8 cellular contexts compared by ENCODE assay signal in the genomic region with DNA sequence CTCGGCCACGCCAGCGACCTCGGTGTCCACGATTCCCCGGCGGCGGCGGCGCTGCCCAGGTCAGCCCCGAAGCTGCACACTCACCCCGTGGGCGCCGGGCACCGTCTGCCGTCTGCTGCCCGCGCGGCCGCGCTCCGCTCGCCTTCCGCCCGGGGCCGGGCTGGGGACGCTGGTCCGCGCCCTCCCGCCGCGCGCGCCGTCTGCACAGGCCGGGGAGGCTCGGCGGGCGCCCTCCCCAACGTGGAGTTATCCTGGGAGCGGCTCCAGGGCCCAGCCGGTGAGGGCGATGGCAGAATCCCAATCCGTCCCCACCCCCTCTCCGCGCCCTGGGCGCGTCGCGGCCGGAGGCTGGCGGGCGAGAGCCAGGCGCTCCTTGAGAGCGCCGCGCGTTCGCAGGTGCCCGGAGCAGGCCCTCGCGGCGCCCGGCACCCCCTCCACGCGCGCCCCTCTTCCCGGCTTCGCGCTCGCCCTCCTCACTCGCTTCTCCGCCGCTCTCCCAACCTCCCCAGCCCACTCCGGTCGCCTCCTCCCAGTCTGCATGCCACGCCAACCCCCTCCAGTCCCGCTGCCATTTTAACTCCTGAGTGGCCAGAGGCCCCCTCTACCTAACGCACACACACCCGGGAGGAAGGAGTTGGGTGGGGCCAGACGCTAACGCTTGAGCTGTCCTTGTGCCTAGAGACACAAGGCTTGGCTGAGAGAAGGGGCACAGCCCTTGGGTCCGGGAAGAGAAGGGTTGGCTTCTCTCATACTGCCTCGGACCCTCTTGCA. TPM values are rescaled to one million over a fixed set of nuclear protein-coding genes. Genes with fewer than 3 reads are reported as not detected.
DNase-seq lines count a peak whose midpoint lies in the region; ATAC-seq and TF ChIP-seq lines count a peak whose summit lies in the region.

A gene (minus strand): TSS at position 503 of the 771 bp plus-strand sequence. CDS start 65,746 bp downstream, outside the sequence.

- CTCF ChIA-PET in CD4-positive, alpha-beta T cell (lab: Charles Lee): no interaction called here

- H3K9me3 ChIP-seq in CD4-positive, alpha-beta T cell (ENCODE audit: control insufficient read depth, low read length): no peaks in the 10 kb centered on the region
- H3K9me3 ChIP-seq in mucosa of rectum (ENCODE audit: control insufficient read depth in 2 of 2, low read length in 2 of 2): no peaks in the 10 kb centered on the region
- H3K9me3 ChIP-seq in uterus: no peaks in the 10 kb centered on the region
- H3K9me3 ChIP-seq in SJCRH30 (replicated peaks): no peaks in the 10 kb centered on the region

- DNase-seq in CD4-positive, alpha-beta T cell: no peak
- DNase-seq in NCI-H1092 (lab: John Stamatoyannopoulos, UW): peak; percentile 47
- peak in 1 of 2 donors; percentile 29 for DNase-seq in uterus
- DNase-seq in SJCRH30: no peak
- no peak for DNase-seq in HPDE6-E6E7 (ENCODE audit: extremely low spot score)

- H3K9ac ChIP-seq in mucosa of rectum (ENCODE audit: low read depth in 1 of 2, low read length in 2 of 2): peak within 1 kb of the TSS; percentile 65 to 72

- H3K9me3 Mint-ChIP-seq in CD4-positive, alpha-beta T cell: no peaks in the 10 kb centered on the region
- H3K9me3 Mint-ChIP-seq in dendritic cell treated with granulocyte-macrophage colony-stimulating factor and Interleukin-4, amounts not matched to agents 40 ng/mL and 50 ng/mL, for 4 days: no peaks in the 10 kb centered on the region

- no peak for TF ChIP-seq POLR2A in uterus (IDR thresholded peaks at IDR 0.05)

- no peaks in the 10 kb centered on the region for H3K36me3 Mint-ChIP-seq in CD4-positive, alpha-beta T cell (ENCODE audit: low read depth)
- H3K36me3 Mint-ChIP-seq in dendritic cell treated with granulocyte-macrophage colony-stimulating factor and Interleukin-4, amounts not matched to agents 40 ng/mL and 50 ng/mL, for 4 days (ENCODE audit: low read depth): no peaks in the 10 kb centered on the region

- peaks cover 57% of the 10 kb centered on the region for H3K27me3 Mint-ChIP-seq in CD4-positive, alpha-beta T cell
- H3K27me3 Mint-ChIP-seq in dendritic cell treated with granulocyte-macrophage colony-stimulating factor and Interleukin-4, amounts not matched to agents 40 ng/mL and 50 ng/mL, for 4 days: peaks cover 54% of the 10 kb centered on the region

- no peak for TF ChIP-seq CTCF in CD4-positive, alpha-beta T cell (IDR thresholded peaks at IDR 0.05)
- TF ChIP-seq CTCF in uterus (IDR thresholded peaks at IDR 0.05): no peak

- H3K4me3 Mint-ChIP-seq in CD4-positive, alpha-beta T cell: peak within 1 kb of the TSS; percentile 76
- peak within 1 kb of the TSS; percentile 21 for H3K4me3 Mint-ChIP-seq in dendritic cell treated with granulocyte-macrophage colony-stimulating factor and Interleukin-4, amounts not matched to agents 40 ng/mL and 50 ng/mL, for 4 days

- POLR2A ChIA-PET in CD4-positive, alpha-beta T cell (lab: Charles Lee): no interaction called here

- no peak within 1 kb of the TSS for H3K27ac Mint-ChIP-seq in CD4-positive, alpha-beta T cell
- H3K27ac Mint-ChIP-seq in dendritic cell treated with granulocyte-macrophage colony-stimulating factor and Interleukin-4, amounts not matched to agents 40 ng/mL and 50 ng/mL, for 4 days: no peak within 1 kb of the TSS

- H3K4me3 ChIP-seq in mucosa of rectum (ENCODE audit: low read length in 2 of 2) (peak within 1 kb of the TSS; percentile 71 to 78), uterus (peak within 1 kb of the TSS; percentile 44 to 45), SJCRH30 (no peak within 1 kb of the TSS)

- H3K4me1 ChIP-seq in mucosa of rectum (ENCODE audit: control insufficient read depth in 2 of 2, insufficient read depth in 2 of 2, low read length in 2 of 2): peaks cover 14% of the 10 kb centered on the region in 2 donors
- H3K4me1 ChIP-seq in uterus: peaks cover 0 to 5% of the 10 kb centered on the region in 2 donors
- no peaks in the 10 kb centered on the region for H3K4me1 ChIP-seq in SJCRH30

- no peak within 1 kb of the TSS for H3K27ac ChIP-seq in CD4-positive, alpha-beta T cell (ENCODE audit: low read depth, low read length)
- H3K27ac ChIP-seq in mucosa of rectum (ENCODE audit: low read depth in 2 of 2, low read length in 2 of 2) (peak within 1 kb of the TSS; percentile 30 to 56), uterus (peak within 1 kb of the TSS; percentile 18 to 49), SJCRH30 (no peak within 1 kb of the TSS)

- ATAC-seq in CD4-positive, alpha-beta T cell (ENCODE audit: poor library complexity): no peak
- ATAC-seq in HG03139 (IDR thresholded peaks at IDR 0.05; ENCODE audit: unreplicated experiment): no peak

- intact Hi-C loops in CD4-positive, alpha-beta T cell (cut with DNase I, micrococcal nuclease): no loop called here
- intact Hi-C loops in dendritic cell treated with granulocyte-macrophage colony-stimulating factor and Interleukin-4, amounts not matched to agents 40 ng/mL and 50 ng/mL, for 4 days (cut with micrococcal nuclease): no loop called here
- intact Hi-C loops in uterus (cut with DNase I; ENCODE audit: low total_unique reads): no loop called here

- H3K27me3 ChIP-seq in CD4-positive, alpha-beta T cell (ENCODE audit: control insufficient read depth, insufficient read depth, low read length): peaks cover 41% of the 10 kb centered on the region
- peaks cover 0 to 6% of the 10 kb centered on the region in 2 donors for H3K27me3 ChIP-seq in mucosa of rectum (ENCODE audit: control insufficient read depth in 2 of 2, insufficient read depth in 2 of 2, low read length in 2 of 2)
- H3K27me3 ChIP-seq in uterus: no peaks in the 10 kb centered on the region
- H3K27me3 ChIP-seq in SJCRH30: peaks cover 12% of the 10 kb centered on the region

- peaks cover 11% of the 10 kb centered on the region for H3K4me1 Mint-ChIP-seq in CD4-positive, alpha-beta T cell (ENCODE audit: low read depth)
- H3K4me1 Mint-ChIP-seq in dendritic cell treated with granulocyte-macrophage colony-stimulating factor and Interleukin-4, amounts not matched to agents 40 ng/mL and 50 ng/mL, for 4 days (ENCODE audit: low read depth): peaks cover 19% of the 10 kb centered on the region

- H3K36me3 ChIP-seq in mucosa of rectum (ENCODE audit: control insufficient read depth in 2 of 2, insufficient read depth in 2 of 2, low read length in 2 of 2) (no peaks in the 10 kb centered on the region), uterus (no peaks in the 10 kb centered on the region), SJCRH30 (no peaks in the 10 kb centered on the region)

RNA-seq across cellular contexts. Expression of the gene that starts here (rescaled TPM):
- not detected for total RNA-seq in CD4-positive, alpha-beta T cell
- 1 to 10 TPM; 1.3 to 5.5 (median 3.9) TPM for total RNA-seq in uterus
- not detected in 2 replicates for total RNA-seq in SJCRH30 (2014; rRNA removed; shearing (Covaris generic))

Comparison
In these comparisons a context has a peak if more than half of its experiments do, and no peak if none do; other contexts are left out.
1. H3K27ac ChIP-seq: peak in mucosa of rectum (2 of 2) and uterus (2 of 2); none in CD4-positive, alpha-beta T cell (single experiment) and SJCRH30 (single experiment).